Comparison of ENCODE assay signal across 3 cellular contexts in the genomic region with DNA sequence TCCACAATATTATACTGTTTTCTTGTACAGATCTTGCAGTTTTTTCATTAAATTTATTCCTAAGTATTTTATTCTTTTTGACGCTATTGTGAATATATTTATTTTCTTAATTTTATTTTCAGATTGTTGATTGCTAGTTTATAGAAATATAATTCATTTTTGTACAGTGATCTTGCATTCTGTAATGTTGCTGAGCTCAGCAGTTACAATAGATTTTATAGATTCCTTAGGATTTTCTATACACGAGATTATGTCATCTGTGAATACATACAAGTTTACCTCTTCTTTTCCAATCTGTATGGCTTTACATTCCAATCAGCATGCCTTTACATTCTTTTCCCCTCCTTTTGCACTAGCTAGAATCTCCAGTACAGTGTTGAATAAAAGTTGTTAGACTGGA.
TF ChIP-seq lines count a peak whose summit lies in the region.

No MANE protein-coding gene starts in this region.

TF ChIP-seq in HepG2, 621 proteins besides CTCF, POLR2A, EP300 and RAD21:
- TF ChIP-seq MAFF (IDR thresholded peaks at IDR 0.05; ENCODE audit: low read depth, low read length) (peak; percentile 82), MAFK (conservative IDR thresholded peaks at IDR 0.05 in 1 of 2, IDR thresholded peaks at IDR 0.05 in 1 of 2; ENCODE audit: low read length in 2 of 2) (peak; percentile 77 to 92), TRIM24 (CRISPR knock-in tag; IDR thresholded peaks at IDR 0.05) (no peak), DMAP1 (CRISPR knock-in tag; IDR thresholded peaks at IDR 0.05) (no peak), GATAD1 (CRISPR knock-in tag; IDR thresholded peaks at IDR 0.05) (no peak), SIX1 (CRISPR knock-in tag; IDR thresholded peaks at IDR 0.05; ENCODE audit: borderline replicate concordance) (no peak), EEA1 (CRISPR knock-in tag; IDR thresholded peaks at IDR 0.05; ENCODE audit: borderline replicate concordance) (no peak)
- TF ChIP-seq, protein P1, sequence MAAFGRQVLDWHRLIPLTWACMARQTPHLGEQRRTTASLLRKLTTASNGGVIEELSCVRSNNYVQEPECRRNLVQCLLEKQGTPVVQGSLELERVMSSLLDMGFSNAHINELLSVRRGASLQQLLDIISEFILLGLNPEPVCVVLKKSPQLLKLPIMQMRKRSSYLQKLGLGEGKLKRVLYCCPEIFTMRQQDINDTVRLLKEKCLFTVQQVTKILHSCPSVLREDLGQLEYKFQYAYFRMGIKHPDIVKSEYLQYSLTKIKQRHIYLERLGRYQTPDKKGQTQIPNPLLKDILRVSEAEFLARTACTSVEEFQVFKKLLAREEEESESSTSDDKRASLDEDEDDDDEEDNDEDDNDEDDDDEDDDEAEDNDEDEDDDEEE (CRISPR knock-in tag; IDR thresholded peaks at IDR 0.05): no peak
- TF ChIP-seq, protein P2, sequence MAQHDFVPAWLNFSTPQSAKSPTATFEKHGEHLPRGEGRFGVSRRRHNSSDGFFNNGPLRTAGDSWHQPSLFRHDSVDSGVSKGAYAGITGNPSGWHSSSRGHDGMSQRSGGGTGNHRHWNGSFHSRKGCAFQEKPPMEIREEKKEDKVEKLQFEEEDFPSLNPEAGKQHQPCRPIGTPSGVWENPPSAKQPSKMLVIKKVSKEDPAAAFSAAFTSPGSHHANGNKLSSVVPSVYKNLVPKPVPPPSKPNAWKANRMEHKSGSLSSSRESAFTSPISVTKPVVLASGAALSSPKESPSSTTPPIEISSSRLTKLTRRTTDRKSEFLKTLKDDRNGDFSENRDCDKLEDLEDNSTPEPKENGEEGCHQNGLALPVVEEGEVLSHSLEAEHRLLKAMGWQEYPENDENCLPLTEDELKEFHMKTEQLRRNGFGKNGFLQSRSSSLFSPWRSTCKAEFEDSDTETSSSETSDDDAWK (CRISPR knock-in tag; IDR thresholded peaks at IDR 0.05): no peak

TF ChIP-seq in IMR-90, 13 proteins besides CTCF, POLR2A, EP300 and RAD21:
- TF ChIP-seq CHD1 (IDR thresholded peaks at IDR 0.05; ENCODE audit: low read depth, low read length): no peak
- TF ChIP-seq MAFK (IDR thresholded peaks at IDR 0.05; ENCODE audit: low read depth, low read length): peak; percentile 89

TF ChIP-seq in H1, 55 proteins besides CTCF, POLR2A, EP300 and RAD21:
- TF ChIP-seq, protein P3, sequence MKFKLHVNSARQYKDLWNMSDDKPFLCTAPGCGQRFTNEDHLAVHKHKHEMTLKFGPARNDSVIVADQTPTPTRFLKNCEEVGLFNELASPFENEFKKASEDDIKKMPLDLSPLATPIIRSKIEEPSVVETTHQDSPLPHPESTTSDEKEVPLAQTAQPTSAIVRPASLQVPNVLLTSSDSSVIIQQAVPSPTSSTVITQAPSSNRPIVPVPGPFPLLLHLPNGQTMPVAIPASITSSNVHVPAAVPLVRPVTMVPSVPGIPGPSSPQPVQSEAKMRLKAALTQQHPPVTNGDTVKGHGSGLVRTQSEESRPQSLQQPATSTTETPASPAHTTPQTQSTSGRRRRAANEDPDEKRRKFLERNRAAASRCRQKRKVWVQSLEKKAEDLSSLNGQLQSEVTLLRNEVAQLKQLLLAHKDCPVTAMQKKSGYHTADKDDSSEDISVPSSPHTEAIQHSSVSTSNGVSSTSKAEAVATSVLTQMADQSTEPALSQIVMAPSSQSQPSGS (IDR thresholded peaks at IDR 0.05; ENCODE audit: low read length): no peak
- TF ChIP-seq MAFK (IDR thresholded peaks at IDR 0.05; ENCODE audit: low read depth, low read length): peak; percentile 14; the same call in 1 of the 2 replicates
TF ChIP-seq in H1: peak in this region for 1.
